In the genomic region with DNA sequence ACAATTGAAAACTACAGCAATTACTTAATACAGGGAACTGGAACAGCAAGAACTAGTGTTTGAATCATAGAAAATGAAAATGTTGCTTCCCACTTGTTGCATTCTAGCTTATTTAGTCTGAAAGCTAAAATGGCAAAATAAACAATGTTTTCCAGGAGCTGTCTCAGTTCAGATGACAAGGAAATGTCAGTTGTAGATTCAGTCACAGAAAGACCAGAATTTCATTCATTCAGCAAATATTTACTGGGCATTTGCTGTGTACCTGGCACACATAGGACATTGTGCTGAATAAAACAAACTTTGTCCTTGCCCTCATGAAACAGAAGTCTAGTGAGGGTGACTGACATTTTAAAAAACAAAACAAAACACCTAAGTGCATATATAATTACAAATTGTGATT, we compare ENCODE assay signal across 26 cellular contexts. TPM values are rescaled to one million over a fixed set of nuclear protein-coding genes. Genes with fewer than 3 reads are reported as not detected.
"Had no signal": no experiment of that assay in that cellular context is flagged by ENCODE, and none has a peak within 500 bp of the region (broad histone marks: within the 10 kb centered on the region; RNA-seq: fewer than 3 reads in every experiment).

No MANE protein-coding gene starts in this region.

- H3K27me3 ChIP-seq: colonic mucosa, esophagus muscularis mucosa, foreskin keratinocyte, gastroesophageal sphincter, heart left ventricle, right atrium auricular region, sigmoid colon, stomach, thyroid gland, upper lobe of left lung had no signal

- ATAC-seq: foreskin keratinocyte; gastroesophageal sphincter; heart left ventricle; naive thymus-derived CD8-positive, alpha-beta T cell; stimulated activated effector memory CD8-positive, alpha-beta T cell treated with anti-CD3 and anti-CD28 coated beads, Interleukin-12 subunit alpha, Interleukin-12 subunit beta, amount 100 ng/mL, for 72 hours had no signal

- H3K27ac ChIP-seq: colonic mucosa, esophagus muscularis mucosa, foreskin keratinocyte, gastroesophageal sphincter, heart left ventricle, prostate gland, right atrium auricular region, sigmoid colon, thyroid gland, upper lobe of left lung had no signal

- H3K27me3 Mint-ChIP-seq: dendritic cell treated with granulocyte-macrophage colony-stimulating factor and Interleukin-4, amounts not matched to agents 40 ng/mL and 50 ng/mL, for 4 days; naive thymus-derived CD8-positive, alpha-beta T cell had no signal

- H3K27ac Mint-ChIP-seq: dendritic cell treated with granulocyte-macrophage colony-stimulating factor and Interleukin-4, amounts not matched to agents 40 ng/mL and 50 ng/mL, for 4 days; immature natural killer cell; naive thymus-derived CD8-positive, alpha-beta T cell; nephron progenitor cell; stimulated activated effector memory CD8-positive, alpha-beta T cell treated with anti-CD3 and anti-CD28 coated beads, Interleukin-12 subunit alpha, Interleukin-12 subunit beta, amount 100 ng/mL, for 72 hours had no signal

- H3K4me1 ChIP-seq: colonic mucosa, esophagus muscularis mucosa, foreskin keratinocyte, gastroesophageal sphincter, heart left ventricle, prostate gland, right atrium auricular region, sigmoid colon, thyroid gland, upper lobe of left lung had no signal

- H3K9me3 ChIP-seq: colonic mucosa, prostate gland, thyroid gland had no signal

- H3K4me3 ChIP-seq: colonic mucosa, esophagus muscularis mucosa, gastroesophageal sphincter, heart left ventricle, prostate gland, right atrium auricular region, sigmoid colon, stomach, thyroid gland, upper lobe of left lung had no signal

- H3K36me3 ChIP-seq: colonic mucosa, esophagus muscularis mucosa, gastroesophageal sphincter, heart left ventricle, prostate gland, right atrium auricular region, sigmoid colon, stomach, thyroid gland, upper lobe of left lung had no signal

- DNase-seq: colonic mucosa; effector memory CD4-positive, alpha-beta T cell; foreskin keratinocyte; heart left ventricle; hypothalamus; immature natural killer cell; islet precursor cell; mesenchymal stem cell; midbrain; naive thymus-derived CD8-positive, alpha-beta T cell; nephron progenitor cell; nucleus accumbens; sigmoid colon; stimulated activated CD4-positive, alpha-beta T cell treated with anti-CD3 and anti-CD28 coated beads, Interleukin-2, amount 100 ng/mL, for 24 hours; stimulated activated CD4-positive, alpha-beta T cell treated with anti-CD3 and anti-CD28 coated beads, Interleukin-4, amount 100 ng/mL, for 24 hours; stimulated activated naive CD4-positive, alpha-beta T cell treated with Interleukin-2 at 50 U/mL for 16 hours; stomach; thyroid gland; upper lobe of left lung had no signal

- H3K4me3 Mint-ChIP-seq: dendritic cell treated with granulocyte-macrophage colony-stimulating factor and Interleukin-4, amounts not matched to agents 40 ng/mL and 50 ng/mL, for 4 days; immature natural killer cell; naive thymus-derived CD8-positive, alpha-beta T cell; nephron progenitor cell; stimulated activated effector memory CD8-positive, alpha-beta T cell treated with anti-CD3 and anti-CD28 coated beads, Interleukin-12 subunit alpha, Interleukin-12 subunit beta, amount 100 ng/mL, for 72 hours had no signal

- H3K36me3 Mint-ChIP-seq: stimulated activated effector memory CD8-positive, alpha-beta T cell treated with anti-CD3 and anti-CD28 coated beads, Interleukin-12 subunit alpha, Interleukin-12 subunit beta, amount 100 ng/mL, for 72 hours had no signal

RNA-seq across cellular contexts. Expression of a gene that starts 41.5 kb away (rescaled TPM):
- total RNA-seq: endothelial cell of umbilical vein had no signal
- polyA plus RNA-seq: endothelial cell of umbilical vein had no signal
